In genomic region chr18:24456549-24456948, GRCh38 we compare ENCODE assay signal across 14 cellular contexts. TPM values are rescaled to one million over a fixed set of nuclear protein-coding genes. Genes with fewer than 3 reads are reported as not detected.
DNase-seq lines count a peak whose midpoint lies in the region; ATAC-seq and TF ChIP-seq lines count a peak whose summit lies in the region.
"Had no signal": no experiment of that assay in that cellular context is flagged by ENCODE, and none has a peak within 500 bp of the region (broad histone marks: within the 10 kb centered on the region; RNA-seq: fewer than 3 reads in every experiment).

No MANE protein-coding gene starts in this region.

- H3K9me3 ChIP-seq in stomach: no peaks in the 10 kb centered on the region
- H3K9me3 ChIP-seq: adrenal gland, vagina had no signal

- TF ChIP-seq CTCF in stomach (IDR thresholded peaks at IDR 0.05): no peak

- H3K27ac ChIP-seq in stomach: no peak overlapping the region
- H3K27ac ChIP-seq: adrenal gland, vagina had no signal

- peaks cover 0 to 14% (median 8%) of the 10 kb centered on the region in 4 donors for H3K36me3 ChIP-seq in stomach
- H3K36me3 ChIP-seq: vagina had no signal

- no peak for TF ChIP-seq POLR2A in stomach (IDR thresholded peaks at IDR 0.05)

- H3K4me1 ChIP-seq in stomach: no peaks in the 10 kb centered on the region
- H3K4me1 ChIP-seq: vagina had no signal

- 80 to 85% (median 81%) methylated on average over 4 of the region's 4 CpGs for WGBS in stomach, 5 donors

- ATAC-seq in GM18498 (IDR thresholded peaks at IDR 0.05; ENCODE audit: unreplicated experiment) (peak; percentile 90), GM19351 (IDR thresholded peaks at IDR 0.05; ENCODE audit: unreplicated experiment) (peak; percentile 93), HG02623 (IDR thresholded peaks at IDR 0.05; ENCODE audit: unreplicated experiment) (peak; percentile 95), HG03378 (IDR thresholded peaks at IDR 0.05; ENCODE audit: unreplicated experiment) (peak; percentile 94)

- intact Hi-C loops in stomach (cut with DNase I; ENCODE audit: low total_unique reads): no loop called here

- DNase-seq in stomach (no peak), NCI-H345 treated with DMSO at 0.1 percent for 48 hours (lab: John Stamatoyannopoulos, UW; ENCODE audit: unreplicated experiment) (no peak), pons (ENCODE audit: low spot score) (no peak), NCI-H774 (lab: John Stamatoyannopoulos, UW) (no peak)
- DNase-seq: activated CD8-positive, alpha-beta memory T cell treated with anti-CD3 and anti-CD28 coated beads for 24 hours; adrenal gland; DMS79 treated with DMSO at 0.1 percent for 48 hours; NCI-H446; RPMI8226 had no signal

- H3K4me3 ChIP-seq in stomach: no peak overlapping the region
- H3K4me3 ChIP-seq: adrenal gland, vagina had no signal

- TF ChIP-seq EP300 in stomach (IDR thresholded peaks at IDR 0.05): no peak

- H3K27me3 ChIP-seq in stomach: no peaks in the 10 kb centered on the region
- H3K27me3 ChIP-seq: adrenal gland, vagina had no signal

RNA-seq across cellular contexts. Expression of gene HRH4, which starts 3.9 kb away (rescaled TPM):
- total RNA-seq in stomach: under 1 TPM in 1 of 5 donors, not detected in 4; 0.37 TPM
- polyA plus RNA-seq in stomach: under 1 TPM in 1 of 3 donors, not detected in 2; 0.03 TPM
- total RNA-seq: vagina had no signal

RNA-seq across cellular contexts. Expression of gene IMPACT, which starts 30.1 kb away (rescaled TPM):
- total RNA-seq in stomach: 10 to 100 TPM in 3 of 5 donors, 1 to 10 TPM in 2; 4.6 to 33.0 (median 10.9) TPM
- 10 to 100 TPM; 10.7 to 18.9 (median 15.2) TPM for polyA plus RNA-seq in stomach

RNA-seq across cellular contexts. Expression of gene OSBPL1A, which starts 58.9 kb away (rescaled TPM):
- total RNA-seq in stomach: 100 to 1,000 TPM in 2 of 5 donors, 10 to 100 TPM in 3; 32.2 to 129 (median 45.8) TPM
- 10 to 100 TPM; 13.6 to 29.9 (median 14.7) TPM for polyA plus RNA-seq in stomach
